ENCODE assay signal across 15 cellular contexts in genomic region chr11:20161230-20161918, GRCh38. TPM values are rescaled to one million over a fixed set of nuclear protein-coding genes. Genes with fewer than 3 reads are reported as not detected.
A peak's percentile ranks its signal among the peaks of the same experiment; 100 is the strongest.
DNase-seq lines count a peak whose midpoint lies in the region; ATAC-seq and TF ChIP-seq lines count a peak whose summit lies in the region.
"Had no signal": no experiment of that assay in that cellular context is flagged by ENCODE, and none has a peak within 500 bp of the region (broad histone marks: within the 10 kb centered on the region; RNA-seq: fewer than 3 reads in every experiment).

No MANE protein-coding gene starts in this region.

- no peak overlapping the region for H4K8ac ChIP-seq in mesenchymal stem cell (ENCODE audit: low read length)

- H3K4me1 Mint-ChIP-seq in T-helper 17 cell (peaks cover 17% of the 10 kb centered on the region), Calu3 (ENCODE audit: low read depth, unreplicated experiment) (peaks cover 11% of the 10 kb centered on the region)

- H3K23ac ChIP-seq in mesenchymal stem cell (ENCODE audit: low read length in 2 of 2), result no peak overlapping the region

- H2BK12ac ChIP-seq in mesenchymal stem cell (ENCODE audit: low read length in 2 of 2), result no peak overlapping the region

- H3K27ac Mint-ChIP-seq in T-helper 17 cell (peak overlapping the region; percentile 84), Calu3 (ENCODE audit: unreplicated experiment) (no peak overlapping the region)

- BruUV-seq in Calu3 (replicated peaks; lab: Mats Ljungman, UMichigan), result no TSS peak

- H3K9me3 ChIP-seq in T-helper 17 cell (ENCODE audit: control insufficient read depth, low read length, poor library complexity, severe bottlenecking) (peaks cover 6% of the 10 kb centered on the region), mesenchymal stem cell (ENCODE audit: control insufficient read depth, low read length) (peaks cover 8% of the 10 kb centered on the region)
- H3K9me3 ChIP-seq: adrenal gland had no signal

- H3K4me3 Mint-ChIP-seq in T-helper 17 cell, result peak overlapping the region; percentile 1
- H3K4me3 Mint-ChIP-seq in Calu3 (ENCODE audit: low read depth, unreplicated experiment), result no peak overlapping the region

- H2BK15ac ChIP-seq in mesenchymal stem cell (ENCODE audit: low read depth, poor library complexity, severe bottlenecking), result no peak overlapping the region

- no peak overlapping the region for H2BK120ac ChIP-seq in mesenchymal stem cell (ENCODE audit: low read depth, low read length)

- H3K36me3 Mint-ChIP-seq in T-helper 17 cell (ENCODE audit: low read depth), result peaks cover 6% of the 10 kb centered on the region
- peaks cover 3% of the 10 kb centered on the region for H3K36me3 Mint-ChIP-seq in Calu3 (ENCODE audit: insufficient read depth, unreplicated experiment)

- no peak overlapping the region for H3K14ac ChIP-seq in mesenchymal stem cell (ENCODE audit: low read length in 2 of 2)

- H3K27me3 Mint-ChIP-seq in T-helper 17 cell, result peaks cover 78% of the 10 kb centered on the region
- H3K27me3 Mint-ChIP-seq in Calu3 (ENCODE audit: unreplicated experiment), result peaks cover 99% of the 10 kb centered on the region

- no peak overlapping the region for H4K91ac ChIP-seq in mesenchymal stem cell (ENCODE audit: low read length)

- H3K36me3 ChIP-seq in mesenchymal stem cell (ENCODE audit: control insufficient read depth in 1 of 2, insufficient read depth in 2 of 2, low read depth in 1 of 2, low read length in 2 of 2), result peaks cover 0 to 3% of the 10 kb centered on the region in 2 experiments
- H3K36me3 ChIP-seq: adrenal gland had no signal

- TF ChIP-seq CTCF in Calu3 (IDR thresholded peaks at IDR 0.05; ENCODE audit: unreplicated experiment), result no peak

- H3K18ac ChIP-seq in mesenchymal stem cell (ENCODE audit: low read depth in 1 of 2, low read length in 2 of 2), result no peak overlapping the region

- POLR2A ChIA-PET in HEK293T (lab: Yijun Ruan, JAX), result no interaction called here

- H2AK5ac ChIP-seq in mesenchymal stem cell (ENCODE audit: low read length, severe bottlenecking), result no peak overlapping the region

- DNase-seq in DMS79 treated with DMSO at 0.1 percent for 48 hours (lab: John Stamatoyannopoulos, UW) (peak; percentile 41), HEK293T (ENCODE audit: extremely low spot score) (peak; percentile 17), T-helper 17 cell (no peak), mesenchymal stem cell (peak; percentile 6), Calu3 (no peak)
- no peak for DNase-seq in activated effector memory CD4-positive, alpha-beta T cell treated with anti-CD3 and anti-CD28 coated beads, Interleukin-2, amount 50 U/mL, for 16 hours
- DNase-seq: activated CD4-positive, alpha-beta T cell treated with anti-CD3 and anti-CD28 coated beads, Interleukin-2, amount 50 U/mL, for 4 hours; adrenal gland; effector memory CD4-positive, alpha-beta T cell; Kasumi-1; stimulated activated CD4-positive, alpha-beta T cell treated with anti-CD3 and anti-CD28 coated beads, Interleukin-4, amount 100 ng/mL, for 24 hours; T-cell had no signal

- no peaks in the 10 kb centered on the region for H3K9me3 Mint-ChIP-seq in Calu3 (ENCODE audit: low read depth, unreplicated experiment)

- H2BK5ac ChIP-seq in mesenchymal stem cell (ENCODE audit: low read depth, low read length, poor library complexity, severe bottlenecking), result no peak overlapping the region

- CTCF ChIA-PET in HEK293T (lab: Yijun Ruan, JAX) (no interaction called here), Calu3 (lab: Charles Lee) (no interaction called here)

- H3K4me3 ChIP-seq in mesenchymal stem cell (ENCODE audit: insufficient read depth in 1 of 2, low read depth in 1 of 2, low read length in 2 of 2), result no peak overlapping the region
- H3K4me3 ChIP-seq: adrenal gland had no signal

- no peaks in the 10 kb centered on the region for H3K79me1 ChIP-seq in mesenchymal stem cell (replicated peaks; ENCODE audit: low read length, poor library complexity, severe bottlenecking)

- peaks cover 93 to 97% of the 10 kb centered on the region in 2 experiments for H3K27me3 ChIP-seq in mesenchymal stem cell (ENCODE audit: control insufficient read depth in 1 of 2, insufficient read depth in 1 of 2, low read length in 2 of 2)

- no peak overlapping the region for H3K9ac ChIP-seq in mesenchymal stem cell (ENCODE audit: low read length)

- H2AFZ ChIP-seq in mesenchymal stem cell (ENCODE audit: low read depth, low read length), result no peak overlapping the region

- no peak overlapping the region for H3K4me2 ChIP-seq in mesenchymal stem cell (ENCODE audit: low read length, poor library complexity, severe bottlenecking)

- intact Hi-C loops in Calu3 (cut with micrococcal nuclease; ENCODE audit: unreplicated experiment), result no loop called here

- peaks cover 15% of the 10 kb centered on the region for H3K4me1 ChIP-seq in mesenchymal stem cell (ENCODE audit: control insufficient read depth, insufficient read depth, low read depth, low read length)

- ATAC-seq in T-helper 17 cell (no peak), GM19023 (IDR thresholded peaks at IDR 0.05; ENCODE audit: unreplicated experiment) (no peak), GM18867 (IDR thresholded peaks at IDR 0.05; ENCODE audit: unreplicated experiment) (no peak)
- ATAC-seq: T-cell had no signal

- WGBS in mesenchymal stem cell, result under 1% methylated on average over 29 of the region's 29 CpGs

- H3K27ac ChIP-seq in mesenchymal stem cell (ENCODE audit: low read length, poor library complexity, severe bottlenecking), result no peak overlapping the region
- H3K27ac ChIP-seq: adrenal gland had no signal

- H3K4ac ChIP-seq in mesenchymal stem cell (ENCODE audit: low read depth in 1 of 2, low read length in 2 of 2), result no peak overlapping the region

TF ChIP-seq in HEK293T, 16 proteins besides CTCF, POLR2A, EP300 and RAD21:
- no peak for TF ChIP-seq FOXA1 (IDR thresholded peaks at IDR 0.05)
- TF ChIP-seq FOXM1 (IDR thresholded peaks at IDR 0.05; ENCODE audit: borderline replicate concordance), result no peak
- no peak for TF ChIP-seq PKNOX1 (IDR thresholded peaks at IDR 0.05)
- TF ChIP-seq CTBP1 (IDR thresholded peaks at IDR 0.05; ENCODE audit: borderline replicate concordance), result no peak
- no peak for TF ChIP-seq L3MBTL2 (conservative IDR thresholded peaks at IDR 0.05)
- TF ChIP-seq TARDBP (IDR thresholded peaks at IDR 0.05), result no peak
- no peak for TF ChIP-seq ZNF384 (IDR thresholded peaks at IDR 0.05)
- TF ChIP-seq ARNT (IDR thresholded peaks at IDR 0.05), result no peak
TF ChIP-seq in HEK293T: peak in this region for 0.

RNA-seq across cellular contexts. Expression of gene DBX1, which starts 1.1 kb away (rescaled TPM):
- total RNA-seq in T-helper 17 cell, result not detected
- not detected for polyA plus RNA-seq in mesenchymal stem cell (2013, experiment 1 of 2)
- polyA plus RNA-seq in mesenchymal stem cell (2013, experiment 2 of 2), result not detected
- not detected in 2 replicates for total RNA-seq in Calu3 (2022)
- total RNA-seq: adrenal gland, NCI-H460, T-cell had no signal
- polyA plus RNA-seq: adrenal gland had no signal

Comparison
In these comparisons a context has a peak if more than half of its experiments do, and no peak if none do; other contexts are left out.
1. DNase-seq: peak in DMS79 treated with DMSO at 0.1 percent for 48 hours (single experiment), HEK293T (single experiment) and mesenchymal stem cell (single experiment); none in T-helper 17 cell (0 of 3), activated effector memory CD4-positive, alpha-beta T cell treated with anti-CD3 and anti-CD28 coated beads, Interleukin-2, amount 50 U/mL, for 16 hours (single experiment) and Calu3 (single experiment).